In the genomic region with DNA sequence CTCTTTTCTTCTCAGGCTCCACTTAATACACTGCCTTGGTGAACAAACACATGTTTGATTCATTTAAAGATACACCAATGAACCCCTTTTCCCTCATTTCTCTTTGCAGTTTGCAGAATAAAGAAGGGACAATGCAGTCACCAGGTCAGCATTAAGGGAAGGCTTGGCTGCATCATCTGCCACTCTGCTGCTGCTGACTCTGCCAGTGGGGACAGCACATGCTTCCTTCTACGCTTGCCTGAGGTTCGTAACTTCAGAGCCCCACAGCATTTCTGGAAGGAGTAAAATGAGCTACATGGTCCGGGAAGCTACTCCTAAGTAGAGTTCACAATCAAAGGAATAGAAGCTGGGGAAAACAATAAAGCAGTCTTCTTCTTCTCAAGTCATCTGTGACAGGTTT, we compare ENCODE assay signal across 1 cellular context.
TF ChIP-seq lines count a peak whose summit lies in the region.

No MANE protein-coding gene starts in this region.

TF ChIP-seq in GM23338, 12 proteins besides CTCF, POLR2A, EP300 and RAD21 (continued from another document):
- TF ChIP-seq, protein P1, sequence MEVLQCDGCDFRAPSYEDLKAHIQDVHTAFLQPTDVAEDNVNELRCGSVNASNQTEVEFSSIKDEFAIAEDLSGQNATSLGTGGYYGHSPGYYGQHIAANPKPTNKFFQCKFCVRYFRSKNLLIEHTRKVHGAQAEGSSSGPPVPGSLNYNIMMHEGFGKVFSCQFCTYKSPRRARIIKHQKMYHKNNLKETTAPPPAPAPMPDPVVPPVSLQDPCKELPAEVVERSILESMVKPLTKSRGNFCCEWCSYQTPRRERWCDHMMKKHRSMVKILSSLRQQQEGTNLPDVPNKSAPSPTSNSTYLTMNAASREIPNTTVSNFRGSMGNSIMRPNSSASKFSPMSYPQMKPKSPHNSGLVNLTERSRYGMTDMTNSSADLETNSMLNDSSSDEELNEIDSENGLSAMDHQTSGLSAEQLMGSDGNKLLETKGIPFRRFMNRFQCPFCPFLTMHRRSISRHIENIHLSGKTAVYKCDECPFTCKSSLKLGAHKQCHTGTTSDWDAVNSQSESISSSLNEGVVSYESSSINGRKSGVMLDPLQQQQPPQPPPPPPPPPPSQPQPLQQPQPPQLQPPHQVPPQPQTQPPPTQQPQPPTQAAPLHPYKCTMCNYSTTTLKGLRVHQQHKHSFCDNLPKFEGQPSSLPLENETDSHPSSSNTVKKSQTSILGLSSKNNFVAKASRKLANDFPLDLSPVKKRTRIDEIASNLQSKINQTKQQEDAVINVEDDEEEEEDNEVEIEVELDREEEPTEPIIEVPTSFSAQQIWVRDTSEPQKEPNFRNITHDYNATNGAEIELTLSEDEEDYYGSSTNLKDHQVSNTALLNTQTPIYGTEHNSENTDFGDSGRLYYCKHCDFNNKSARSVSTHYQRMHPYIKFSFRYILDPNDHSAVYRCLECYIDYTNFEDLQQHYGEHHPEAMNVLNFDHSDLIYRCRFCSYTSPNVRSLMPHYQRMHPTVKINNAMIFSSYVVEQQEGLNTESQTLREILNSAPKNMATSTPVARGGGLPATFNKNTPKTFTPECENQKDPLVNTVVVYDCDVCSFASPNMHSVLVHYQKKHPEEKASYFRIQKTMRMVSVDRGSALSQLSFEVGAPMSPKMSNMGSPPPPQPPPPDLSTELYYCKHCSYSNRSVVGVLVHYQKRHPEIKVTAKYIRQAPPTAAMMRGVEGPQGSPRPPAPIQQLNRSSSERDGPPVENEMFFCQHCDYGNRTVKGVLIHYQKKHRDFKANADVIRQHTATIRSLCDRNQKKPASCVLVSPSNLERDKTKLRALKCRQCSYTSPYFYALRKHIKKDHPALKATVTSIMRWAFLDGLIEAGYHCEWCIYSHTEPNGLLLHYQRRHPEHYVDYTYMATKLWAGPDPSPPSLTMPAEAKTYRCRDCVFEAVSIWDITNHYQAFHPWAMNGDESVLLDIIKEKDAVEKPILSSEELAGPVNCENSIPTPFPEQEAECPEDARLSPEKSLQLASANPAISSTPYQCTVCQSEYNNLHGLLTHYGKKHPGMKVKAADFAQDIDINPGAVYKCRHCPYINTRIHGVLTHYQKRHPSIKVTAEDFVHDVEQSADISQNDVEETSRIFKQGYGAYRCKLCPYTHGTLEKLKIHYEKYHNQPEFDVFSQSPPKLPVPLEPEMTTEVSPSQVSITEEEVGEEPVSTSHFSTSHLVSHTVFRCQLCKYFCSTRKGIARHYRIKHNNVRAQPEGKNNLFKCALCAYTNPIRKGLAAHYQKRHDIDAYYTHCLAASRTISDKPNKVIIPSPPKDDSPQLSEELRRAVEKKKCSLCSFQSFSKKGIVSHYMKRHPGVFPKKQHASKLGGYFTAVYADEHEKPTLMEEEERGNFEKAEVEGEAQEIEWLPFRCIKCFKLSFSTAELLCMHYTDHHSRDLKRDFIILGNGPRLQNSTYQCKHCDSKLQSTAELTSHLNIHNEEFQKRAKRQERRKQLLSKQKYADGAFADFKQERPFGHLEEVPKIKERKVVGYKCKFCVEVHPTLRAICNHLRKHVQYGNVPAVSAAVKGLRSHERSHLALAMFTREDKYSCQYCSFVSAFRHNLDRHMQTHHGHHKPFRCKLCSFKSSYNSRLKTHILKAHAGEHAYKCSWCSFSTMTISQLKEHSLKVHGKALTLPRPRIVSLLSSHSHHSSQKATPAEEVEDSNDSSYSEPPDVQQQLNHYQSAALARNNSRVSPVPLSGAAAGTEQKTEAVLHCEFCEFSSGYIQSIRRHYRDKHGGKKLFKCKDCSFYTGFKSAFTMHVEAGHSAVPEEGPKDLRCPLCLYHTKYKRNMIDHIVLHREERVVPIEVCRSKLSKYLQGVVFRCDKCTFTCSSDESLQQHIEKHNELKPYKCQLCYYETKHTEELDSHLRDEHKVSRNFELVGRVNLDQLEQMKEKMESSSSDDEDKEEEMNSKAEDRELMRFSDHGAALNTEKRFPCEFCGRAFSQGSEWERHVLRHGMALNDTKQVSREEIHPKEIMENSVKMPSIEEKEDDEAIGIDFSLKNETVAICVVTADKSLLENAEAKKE (CRISPR knock-in tag; IDR thresholded peaks at IDR 0.05): no peak
- TF ChIP-seq ZNF114 (CRISPR knock-in tag; IDR thresholded peaks at IDR 0.05) (no peak), CREB1 (CRISPR knock-in tag; IDR thresholded peaks at IDR 0.05; ENCODE audit: low read depth) (no peak), EZH2 (IDR thresholded peaks at IDR 0.05; ENCODE audit: low read depth, unreplicated experiment) (no peak), JUNB (IDR thresholded peaks at IDR 0.05; ENCODE audit: unreplicated experiment) (no peak), STAT1 (IDR thresholded peaks at IDR 0.05; ENCODE audit: unreplicated experiment) (no peak), ZNF331 (CRISPR knock-in tag; IDR thresholded peaks at IDR 0.05; ENCODE audit: low read depth) (no peak), NANOG (IDR thresholded peaks at IDR 0.05; ENCODE audit: borderline replicate concordance) (no peak), EZH2phosphoT487 (IDR thresholded peaks at IDR 0.05; ENCODE audit: unreplicated experiment) (no peak)
- TF ChIP-seq, protein P2, sequence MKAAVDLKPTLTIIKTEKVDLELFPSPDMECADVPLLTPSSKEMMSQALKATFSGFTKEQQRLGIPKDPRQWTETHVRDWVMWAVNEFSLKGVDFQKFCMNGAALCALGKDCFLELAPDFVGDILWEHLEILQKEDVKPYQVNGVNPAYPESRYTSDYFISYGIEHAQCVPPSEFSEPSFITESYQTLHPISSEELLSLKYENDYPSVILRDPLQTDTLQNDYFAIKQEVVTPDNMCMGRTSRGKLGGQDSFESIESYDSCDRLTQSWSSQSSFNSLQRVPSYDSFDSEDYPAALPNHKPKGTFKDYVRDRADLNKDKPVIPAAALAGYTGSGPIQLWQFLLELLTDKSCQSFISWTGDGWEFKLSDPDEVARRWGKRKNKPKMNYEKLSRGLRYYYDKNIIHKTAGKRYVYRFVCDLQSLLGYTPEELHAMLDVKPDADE (IDR thresholded peaks at IDR 0.05): no peak
